Comparison of ENCODE assay signal across 11 cellular contexts in genomic region chr13:110812111-110812868, GRCh38.
A peak's percentile ranks its signal among the peaks of the same experiment; 100 is the strongest.
DNase-seq lines count a peak whose midpoint lies in the region; ATAC-seq and TF ChIP-seq lines count a peak whose summit lies in the region.
"Had no signal": no experiment of that assay in that cellular context is flagged by ENCODE, and none has a peak within 500 bp of the region (broad histone marks: within the 10 kb centered on the region; RNA-seq: fewer than 3 reads in every experiment).

No MANE protein-coding gene starts in this region.

- H3K4me2 ChIP-seq in IMR-90 (ENCODE audit: low read depth, low read length) (peak overlapping the region; percentile 4; the same call in 1 of the 2 replicates), mammary epithelial cell (ENCODE audit: insufficient read depth, low read depth, low read length) (peak overlapping the region; percentile 33)

- no peak overlapping the region for H2BK20ac ChIP-seq in IMR-90 (ENCODE audit: low read depth, low read length)

- H3K9ac ChIP-seq in IMR-90 (ENCODE audit: low read depth, low read length) (no peak overlapping the region), mammary epithelial cell (ENCODE audit: insufficient read depth, low read length) (no peak overlapping the region), colonic mucosa (ENCODE audit: low read depth in 2 of 2, low read length in 2 of 2) (no peak overlapping the region)

- no peaks in the 10 kb centered on the region for H3K79me1 ChIP-seq in IMR-90 (ENCODE audit: low read depth in 1 of 2, low read length in 2 of 2)

- H3K9me3 Mint-ChIP-seq in stimulated activated memory B cell treated with anti-CD40 and anti-IgM and Interleukin-4, amounts not matched to agents 10 μg/mL and 1 μg/mL and 100 μg/mL, for 72 hours: peaks cover 3% of the 10 kb centered on the region
- H3K9me3 Mint-ChIP-seq in endothelial cell (ENCODE audit: unreplicated experiment): no peaks in the 10 kb centered on the region

- H3K27me3 Mint-ChIP-seq in stimulated activated memory B cell treated with anti-CD40 and anti-IgM and Interleukin-4, amounts not matched to agents 10 μg/mL and 1 μg/mL and 100 μg/mL, for 72 hours: peaks cover 65% of the 10 kb centered on the region
- peaks cover 4% of the 10 kb centered on the region for H3K27me3 Mint-ChIP-seq in endothelial cell (ENCODE audit: unreplicated experiment)

- H3K18ac ChIP-seq in IMR-90 (ENCODE audit: low read depth, low read length): no peak overlapping the region

- H4K8ac ChIP-seq in IMR-90 (ENCODE audit: low read depth in 2 of 2, low read length in 2 of 2): no peak overlapping the region

- in situ Hi-C loops in IMR-90 (cut with MboI; ENCODE audit: low sequenced_read_pairs): loop anchor here (25.0 kb wide), 1 partner anchor 225 kb away; no protein-coding TSS in a partner anchor
- in situ Hi-C loops in mammary epithelial cell (cut with MboI; ENCODE audit: low sequenced_read_pairs in 2 of 2): loop anchor here in 1 of 2 donors (10.0 kb wide), 1 partner anchor 217 kb away; no protein-coding TSS in a partner anchor

- peak overlapping the region; percentile 16 for H2AFZ ChIP-seq in IMR-90 (replicated peaks; ENCODE audit: low read length, poor library complexity)
- peak overlapping the region; percentile 34 for H2AFZ ChIP-seq in mammary epithelial cell (ENCODE audit: low read depth, low read length)

- H4K91ac ChIP-seq in IMR-90 (ENCODE audit: insufficient read depth, low read depth, low read length): no peak overlapping the region

- peak overlapping the region; percentile 40 for H3K4me3 Mint-ChIP-seq in stimulated activated memory B cell treated with anti-CD40 and anti-IgM and Interleukin-4, amounts not matched to agents 10 μg/mL and 1 μg/mL and 100 μg/mL, for 72 hours
- H3K4me3 Mint-ChIP-seq in endothelial cell (ENCODE audit: unreplicated experiment): no peak overlapping the region

- CTCF ChIA-PET in IMR-90 (lab: Yijun Ruan, JAX): interaction anchor here (0.9 kb wide), 1 partner anchor 10 kb away, joined by 3 read pairs; no protein-coding TSS in a partner anchor
- CTCF ChIA-PET in mammary epithelial cell (lab: Charles Lee; ENCODE audit: low non-redundant PET): no interaction called here

- dilution Hi-C loops in IMR-90 (cut with HindIII; ENCODE audit: low sequenced_read_pairs, unreplicated experiment): no loop called here
- dilution Hi-C loops in mammary epithelial cell (cut with HindIII; ENCODE audit: low sequenced_read_pairs): loop anchor here (5.0 kb wide), 2 partner anchors 35 to 40 kb away; no protein-coding TSS in a partner anchor

- H3K4me1 Mint-ChIP-seq in stimulated activated memory B cell treated with anti-CD40 and anti-IgM and Interleukin-4, amounts not matched to agents 10 μg/mL and 1 μg/mL and 100 μg/mL, for 72 hours: peaks cover 14% of the 10 kb centered on the region
- peaks cover 6% of the 10 kb centered on the region for H3K4me1 Mint-ChIP-seq in endothelial cell (ENCODE audit: unreplicated experiment)

- H4K5ac ChIP-seq in IMR-90 (ENCODE audit: low read depth, low read length): no peak overlapping the region; the same call in 1 of the 2 replicates

- no peaks in the 10 kb centered on the region for H3K36me3 ChIP-seq in IMR-90 (ENCODE audit: control insufficient read depth, insufficient read depth, low read length)
- no peaks in the 10 kb centered on the region for H3K36me3 ChIP-seq in mammary epithelial cell (ENCODE audit: insufficient read depth, low read length)
- H3K36me3 ChIP-seq in kidney epithelial cell (ENCODE audit: control insufficient read depth, insufficient read depth, low read length): no peaks in the 10 kb centered on the region
- H3K36me3 ChIP-seq in colonic mucosa: no peaks in the 10 kb centered on the region

- no peak for TF ChIP-seq POLR2A in IMR-90 (IDR thresholded peaks at IDR 0.05; ENCODE audit: low read depth, low read length)

- H3K9me1 ChIP-seq in IMR-90 (ENCODE audit: insufficient read depth, low read length): peaks cover 5% of the 10 kb centered on the region

- POLR2A ChIA-PET in IMR-90 (lab: Charles Lee; ENCODE audit: unreplicated experiment): no interaction called here

- H2AK9ac ChIP-seq in IMR-90 (replicated peaks; ENCODE audit: low read depth, low read length, poor library complexity): no peak overlapping the region

- H3K4me3 ChIP-seq in IMR-90 (ENCODE audit: insufficient read depth, low read depth, low read length) (peak overlapping the region; percentile 20), mammary epithelial cell (replicated peaks in 1 of 3; ENCODE audit: insufficient read depth in 1 of 3, low read depth in 2 of 3, low read length in 3 of 3) (no peak overlapping the region), kidney epithelial cell (ENCODE audit: low read depth, low read length) (peak overlapping the region; percentile 15), colonic mucosa (no peak overlapping the region)

- H3K4ac ChIP-seq in IMR-90 (ENCODE audit: low read depth, low read length): no peak overlapping the region

- H4K20me1 ChIP-seq in IMR-90 (ENCODE audit: insufficient read depth, low read length): no peaks in the 10 kb centered on the region
- H4K20me1 ChIP-seq in mammary epithelial cell (ENCODE audit: insufficient read depth, low read length): no peaks in the 10 kb centered on the region

- H3K27ac ChIP-seq in IMR-90 (ENCODE audit: insufficient read depth, low read length) (no peak overlapping the region), mammary epithelial cell (ENCODE audit: insufficient read depth, low read depth, low read length) (no peak overlapping the region), colonic mucosa (no peak overlapping the region)

- 47% methylated on average over 28 of the region's 48 CpGs; no CpG with 5 or more reads in 1 of the 2 experiments for WGBS in IMR-90 (ENCODE audit: extremely low coverage in 2 of 2, insufficient read length in 1 of 2), 2 experiments
- WGBS in mammary epithelial cell (ENCODE audit: low coverage, missing lambda C conversion rate): 44% methylated on average over 14 of the region's 48 CpGs

- H2BK15ac ChIP-seq in IMR-90 (ENCODE audit: low read depth, low read length): no peak overlapping the region

- H3K23ac ChIP-seq in IMR-90 (ENCODE audit: low read depth, low read length): no peak overlapping the region

- TF ChIP-seq CTCF in IMR-90 (conservative IDR thresholded peaks at IDR 0.05; ENCODE audit: low read depth, low read length): no peak; the same call in 1 of the 2 replicates
- no peak for TF ChIP-seq CTCF in mammary epithelial cell (conservative IDR thresholded peaks at IDR 0.05 in 1 of 2, IDR thresholded peaks at IDR 0.05 in 1 of 2; ENCODE audit: extremely low read depth in 1 of 2, insufficient read depth in 1 of 2, low read depth in 1 of 2, low read length in 2 of 2)
- TF ChIP-seq CTCF in kidney epithelial cell (IDR thresholded peaks at IDR 0.05; ENCODE audit: insufficient read depth, low read length, poor library complexity, severe bottlenecking): peak; percentile 16
- no peak for TF ChIP-seq CTCF in colonic mucosa (IDR thresholded peaks at IDR 0.05)
- no peak for TF ChIP-seq CTCF in endothelial cell (IDR thresholded peaks at IDR 0.05; ENCODE audit: unreplicated experiment)

- no TSS peak for BruUV-seq in IMR-90 (replicated peaks; lab: Mats Ljungman, UMichigan)
- no TSS peak for BruUV-seq in mammary epithelial cell (replicated peaks; lab: Mats Ljungman, UMichigan)

- H3K4me1 ChIP-seq in IMR-90 (ENCODE audit: control insufficient read depth, insufficient read depth, low read length): peaks cover 6% of the 10 kb centered on the region
- H3K4me1 ChIP-seq in mammary epithelial cell (ENCODE audit: insufficient read depth, low read length): no peaks in the 10 kb centered on the region
- H3K4me1 ChIP-seq in colonic mucosa: no peaks in the 10 kb centered on the region

- no peak overlapping the region for H2BK5ac ChIP-seq in IMR-90 (ENCODE audit: low read depth, low read length, poor library complexity, severe bottlenecking)

- no peak overlapping the region for H3K56ac ChIP-seq in IMR-90 (ENCODE audit: extremely low read depth, insufficient read depth, low read length)

- no peaks in the 10 kb centered on the region for H3K79me2 ChIP-seq in mammary epithelial cell (ENCODE audit: insufficient read depth, low read length)

- no peak overlapping the region for H2BK120ac ChIP-seq in IMR-90 (ENCODE audit: low read depth, low read length)

- no peak overlapping the region for H3K14ac ChIP-seq in IMR-90 (replicated peaks; ENCODE audit: low read depth, low read length)

- intact Hi-C loops in IMR-90 (cut with micrococcal nuclease) (no loop called here), mammary epithelial cell (cut with micrococcal nuclease) (no loop called here), colonic mucosa (cut with DNase I) (no loop called here)

- H3K27ac Mint-ChIP-seq in stimulated activated memory B cell treated with anti-CD40 and anti-IgM and Interleukin-4, amounts not matched to agents 10 μg/mL and 1 μg/mL and 100 μg/mL, for 72 hours: no peak overlapping the region
- H3K27ac Mint-ChIP-seq in endothelial cell (ENCODE audit: unreplicated experiment): no peak overlapping the region

- H2AK5ac ChIP-seq in IMR-90 (ENCODE audit: low read depth, low read length): no peak overlapping the region

- TF ChIP-seq RAD21 in IMR-90 (IDR thresholded peaks at IDR 0.05; ENCODE audit: low read length): no peak

- H3K9me3 ChIP-seq in IMR-90 (ENCODE audit: control insufficient read depth, insufficient read depth, low read length) (no peaks in the 10 kb centered on the region), mammary epithelial cell (replicated peaks; ENCODE audit: insufficient read depth, low read length) (no peaks in the 10 kb centered on the region), colonic mucosa (no peaks in the 10 kb centered on the region)

- H3K36me3 Mint-ChIP-seq in stimulated activated memory B cell treated with anti-CD40 and anti-IgM and Interleukin-4, amounts not matched to agents 10 μg/mL and 1 μg/mL and 100 μg/mL, for 72 hours: no peaks in the 10 kb centered on the region
- H3K36me3 Mint-ChIP-seq in endothelial cell (ENCODE audit: low read depth, unreplicated experiment): no peaks in the 10 kb centered on the region

- H3K27me3 ChIP-seq in IMR-90 (ENCODE audit: control insufficient read depth, insufficient read depth, low read length) (peaks cover 24% of the 10 kb centered on the region), mammary epithelial cell (ENCODE audit: insufficient read depth, low read length) (peaks cover 6% of the 10 kb centered on the region), kidney epithelial cell (ENCODE audit: control insufficient read depth, insufficient read depth, low read length) (peaks cover 27% of the 10 kb centered on the region), colonic mucosa (peaks cover 11% of the 10 kb centered on the region)

- peak; percentile 65 for ATAC-seq in IMR-90 (ENCODE audit: low read depth)
- no peak for ATAC-seq in stimulated activated memory B cell treated with anti-CD40 and anti-IgM and Interleukin-4, amounts not matched to agents 10 μg/mL and 1 μg/mL and 100 μg/mL, for 72 hours
- no peak for ATAC-seq in HG03460 (IDR thresholded peaks at IDR 0.05; ENCODE audit: unreplicated experiment)
- no peak for ATAC-seq in GM21381 (IDR thresholded peaks at IDR 0.05; ENCODE audit: unreplicated experiment)

- DNase-seq in IMR-90 (no peak), mammary epithelial cell (no peak), kidney epithelial cell (ENCODE audit: low read depth) (no peak), colonic mucosa (no peak), endothelial cell (ENCODE audit: low spot score) (no peak)
- DNase-seq: activated gamma-delta T cell treated with Interleukin-2 at 50 U/mL for 16 hours, NCI-H345, SW 1271 had no signal

Comparison
In these comparisons a context has a peak if more than half of its experiments do, and no peak if none do; other contexts are left out.
1. H3K4me3 ChIP-seq: peak in IMR-90 (single experiment) and kidney epithelial cell (single experiment); none in mammary epithelial cell (0 of 3) and colonic mucosa (single experiment).